In the genomic region with DNA sequence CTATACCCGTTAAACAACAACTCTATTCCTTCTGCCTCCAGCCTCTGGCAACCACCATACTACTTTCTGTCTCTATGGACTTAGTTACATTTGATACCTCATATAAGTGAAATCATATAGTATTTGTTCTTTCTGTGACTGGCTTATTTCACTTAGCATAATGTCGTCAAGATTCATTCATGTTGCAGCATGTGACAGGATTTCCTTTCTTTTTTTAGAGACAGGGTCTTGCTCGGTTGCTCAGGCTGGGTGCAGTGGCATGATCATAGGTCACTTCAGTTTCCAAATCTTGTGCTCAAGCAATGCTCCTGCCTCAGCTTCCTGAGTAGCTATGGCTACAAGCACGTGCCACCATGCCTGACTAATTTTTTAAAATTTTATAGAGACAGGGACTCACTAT, we compare ENCODE assay signal across 1 cellular context.
TF ChIP-seq lines count a peak whose summit lies in the region.

No MANE protein-coding gene starts in this region.

TF ChIP-seq in GM12878, 131 proteins besides CTCF, POLR2A, EP300 and RAD21 (continued from another document):
- TF ChIP-seq BCL3 (IDR thresholded peaks at IDR 0.05; ENCODE audit: borderline replicate concordance, insufficient read depth, low read depth, low read length, poor library complexity, severe bottlenecking) (no peak), HCFC1 (IDR thresholded peaks at IDR 0.05; ENCODE audit: low read length) (no peak), CBFB (IDR thresholded peaks at IDR 0.05; ENCODE audit: low read depth) (no peak), IKZF1 (conservative IDR thresholded peaks at IDR 0.05) (no peak; the same call in 1 of the 2 replicates), TCF3 (IDR thresholded peaks at IDR 0.05; ENCODE audit: borderline replicate concordance, insufficient read depth, low read depth, low read length) (no peak), MYC (IDR thresholded peaks at IDR 0.05; ENCODE audit: insufficient read depth, insufficient read length, insufficient replicate concordance, low read length, severe bottlenecking) (no peak), NFXL1 (IDR thresholded peaks at IDR 0.05; ENCODE audit: borderline replicate concordance) (no peak), ZSCAN29 (IDR thresholded peaks at IDR 0.05) (no peak), KDM1A (IDR thresholded peaks at IDR 0.05; ENCODE audit: borderline replicate concordance) (no peak), BRCA1 (IDR thresholded peaks at IDR 0.05; ENCODE audit: low read depth, low read length) (no peak)
- TF ChIP-seq, protein P1, sequence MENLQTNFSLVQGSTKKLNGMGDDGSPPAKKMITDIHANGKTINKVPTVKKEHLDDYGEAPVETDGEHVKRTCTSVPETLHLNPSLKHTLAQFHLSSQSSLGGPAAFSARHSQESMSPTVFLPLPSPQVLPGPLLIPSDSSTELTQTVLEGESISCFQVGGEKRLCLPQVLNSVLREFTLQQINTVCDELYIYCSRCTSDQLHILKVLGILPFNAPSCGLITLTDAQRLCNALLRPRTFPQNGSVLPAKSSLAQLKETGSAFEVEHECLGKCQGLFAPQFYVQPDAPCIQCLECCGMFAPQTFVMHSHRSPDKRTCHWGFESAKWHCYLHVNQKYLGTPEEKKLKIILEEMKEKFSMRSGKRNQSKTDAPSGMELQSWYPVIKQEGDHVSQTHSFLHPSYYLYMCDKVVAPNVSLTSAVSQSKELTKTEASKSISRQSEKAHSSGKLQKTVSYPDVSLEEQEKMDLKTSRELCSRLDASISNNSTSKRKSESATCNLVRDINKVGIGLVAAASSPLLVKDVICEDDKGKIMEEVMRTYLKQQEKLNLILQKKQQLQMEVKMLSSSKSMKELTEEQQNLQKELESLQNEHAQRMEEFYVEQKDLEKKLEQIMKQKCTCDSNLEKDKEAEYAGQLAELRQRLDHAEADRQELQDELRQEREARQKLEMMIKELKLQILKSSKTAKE (IDR thresholded peaks at IDR 0.05; ENCODE audit: low read depth, poor library complexity, severe bottlenecking) = no peak
